ENCODE assay signal across 31 cellular contexts in genomic region chr17:51951737-51952136, GRCh38.
"Had no signal": no experiment of that assay in that cellular context is flagged by ENCODE, and none has a peak within 500 bp of the region (broad histone marks: within the 10 kb centered on the region; RNA-seq: fewer than 3 reads in every experiment).

No MANE protein-coding gene starts in this region.

- H3K4me3 Mint-ChIP-seq: activated B cell treated with CpG ODN at 0.5 μM for 24 hours; activated CD4-positive, alpha-beta memory T cell treated with anti-CD3 and anti-CD28 coated beads for 36 hours; activated CD8-positive, alpha-beta memory T cell treated with anti-CD3 and anti-CD28 coated beads, Interleukin-2, amount 10 ng/mL, durations not matched to agents 7 days and 5 days; activated naive CD8-positive, alpha-beta T cell treated with anti-CD3 and anti-CD28 coated beads for 36 hours; T-cell; T-helper 17 cell had no signal

- ATAC-seq: activated CD8-positive, alpha-beta memory T cell treated with anti-CD3 and anti-CD28 coated beads, Interleukin-2, amount 10 ng/mL, durations not matched to agents 7 days and 5 days; Right ventricle myocardium inferior; SK-N-SH treated with all-trans-retinoic acid at 6 μM for 48 hours; T-cell; T-helper 17 cell had no signal

- H2AFZ ChIP-seq: PC-9 had no signal

- H3K4me1 Mint-ChIP-seq: activated B cell treated with CpG ODN at 0.5 μM for 24 hours; activated CD8-positive, alpha-beta memory T cell treated with anti-CD3 and anti-CD28 coated beads, Interleukin-2, amount 10 ng/mL, durations not matched to agents 7 days and 5 days; activated naive CD8-positive, alpha-beta T cell treated with anti-CD3 and anti-CD28 coated beads for 36 hours; T-cell; T-helper 17 cell had no signal

- H3K27ac Mint-ChIP-seq: activated B cell treated with CpG ODN at 0.5 μM for 24 hours; activated CD4-positive, alpha-beta memory T cell treated with anti-CD3 and anti-CD28 coated beads for 36 hours; activated CD8-positive, alpha-beta memory T cell treated with anti-CD3 and anti-CD28 coated beads, Interleukin-2, amount 10 ng/mL, durations not matched to agents 7 days and 5 days; activated naive CD8-positive, alpha-beta T cell treated with anti-CD3 and anti-CD28 coated beads for 36 hours; T-cell; T-helper 17 cell had no signal

- H3K4me3 ChIP-seq: PC-9 had no signal

- H3K27ac ChIP-seq: PC-9, RWPE1, VCaP had no signal

- H3K36me3 Mint-ChIP-seq: activated CD4-positive, alpha-beta memory T cell treated with anti-CD3 and anti-CD28 coated beads for 36 hours; activated CD8-positive, alpha-beta memory T cell treated with anti-CD3 and anti-CD28 coated beads, Interleukin-2, amount 10 ng/mL, durations not matched to agents 7 days and 5 days; activated naive CD8-positive, alpha-beta T cell treated with anti-CD3 and anti-CD28 coated beads for 36 hours; T-cell had no signal

- DNase-seq: activated B cell treated with CpG ODN at 0.5 μM for 24 hours; activated CD4-positive, alpha-beta memory T cell treated with anti-CD3 and anti-CD28 coated beads for 36 hours; activated CD4-positive, alpha-beta T cell treated with anti-CD3 and anti-CD28 coated beads for 4 hours; activated CD4-positive, alpha-beta T cell treated with anti-CD3 and anti-CD28 coated beads, Interleukin-2, amount 50 U/mL, for 1 hour; activated CD4-positive, CD25-positive, alpha-beta regulatory T cell treated with anti-CD3 and anti-CD28 coated beads, Interleukin-2, amount 50 U/mL, for 72 hours; activated CD8-positive, alpha-beta memory T cell treated with anti-CD3 and anti-CD28 coated beads, Interleukin-2, amount 10 ng/mL, durations not matched to agents 7 days and 5 days; activated CD8-positive, alpha-beta memory T cell treated with anti-CD3 and anti-CD28 coated beads, Interleukin-2, amount 50 U/mL, for 48 hours; activated effector memory CD4-positive, alpha-beta T cell treated with Interleukin-2 at 50 U/mL for 16 hours; activated naive CD4-positive, alpha-beta T cell; activated naive CD4-positive, alpha-beta T cell treated with anti-CD3 and anti-CD28 coated beads, Interleukin-2, amount 50 U/mL, for 16 hours; activated naive CD8-positive, alpha-beta T cell treated with anti-CD3 and anti-CD28 coated beads for 36 hours; activated T-cell treated with anti-CD3 and anti-CD28 coated beads, Interleukin-2, amount 50 U/mL, for 48 hours; amniotic stem cell; aorta; Kasumi-1; KG1; NCI-H1092 treated with DMSO at 0.1 percent for 48 hours; NCI-H1417 treated with DMSO at 0.1 percent for 48 hours; NCI-H187 treated with DMSO at 0.1 percent for 48 hours; NCI-H2081; NCI-H226; NCI-H446 treated with DMSO at 0.1 percent for 48 hours; NCI-H524; PC-9; SIG-M5; T-cell; T-helper 17 cell had no signal

- H3K9me3 Mint-ChIP-seq: activated CD4-positive, alpha-beta memory T cell treated with anti-CD3 and anti-CD28 coated beads for 36 hours; activated naive CD8-positive, alpha-beta T cell treated with anti-CD3 and anti-CD28 coated beads for 36 hours had no signal

- H3K27me3 Mint-ChIP-seq: activated B cell treated with CpG ODN at 0.5 μM for 24 hours; activated CD8-positive, alpha-beta memory T cell treated with anti-CD3 and anti-CD28 coated beads, Interleukin-2, amount 10 ng/mL, durations not matched to agents 7 days and 5 days had no signal

- H3K4me2 ChIP-seq: PC-9 had no signal
